Comparison of ENCODE assay signal across 21 cellular contexts in the genomic region with DNA sequence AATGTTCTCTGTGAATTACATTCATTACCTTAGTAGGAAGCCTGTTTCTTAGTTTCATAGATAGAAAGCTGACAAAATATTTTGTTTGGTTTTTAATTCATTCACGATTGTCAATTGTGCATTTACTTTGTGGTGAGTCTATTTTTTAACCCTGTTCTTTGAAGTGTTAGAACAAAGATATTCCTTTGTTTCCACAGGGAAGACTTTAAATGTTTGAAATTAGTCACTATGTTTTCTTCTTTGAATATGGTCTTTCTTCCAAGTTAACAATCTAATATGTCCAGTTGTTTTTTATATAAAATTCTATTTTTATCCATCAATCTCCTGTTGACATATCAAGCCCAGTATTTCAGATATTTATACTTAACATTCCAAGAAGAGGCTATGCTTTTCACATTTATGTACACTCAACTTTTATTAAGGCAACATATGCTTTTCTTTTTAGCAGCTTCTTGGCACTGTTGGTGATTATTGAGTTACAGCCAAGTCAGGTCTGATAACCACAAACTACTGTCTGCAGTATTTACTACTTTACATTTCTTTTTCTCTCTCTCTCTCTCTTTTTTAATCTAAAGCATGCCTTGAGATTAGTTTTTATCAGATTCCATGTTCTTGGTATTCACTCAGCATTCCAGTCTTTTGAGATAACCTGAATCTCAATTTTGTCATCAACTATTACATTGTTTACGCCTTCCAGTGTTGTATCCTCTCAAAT.
DNase-seq lines count a peak whose midpoint lies in the region; TF ChIP-seq lines count a peak whose summit lies in the region.
"Had no signal": no experiment of that assay in that cellular context is flagged by ENCODE, and none has a peak within 500 bp of the region (broad histone marks: within the 10 kb centered on the region; RNA-seq: fewer than 3 reads in every experiment).

No MANE protein-coding gene starts in this region.

- TF ChIP-seq EP300 in sigmoid colon (IDR thresholded peaks at IDR 0.05), result no peak

- WGBS in sigmoid colon, 2 donors, result 62 to 84% methylated on average over 2 of the region's 2 CpGs

- H3K9me3 ChIP-seq in SJSA1 (replicated peaks) (no peaks in the 10 kb centered on the region), MG63 (no peaks in the 10 kb centered on the region), sigmoid colon (no peaks in the 10 kb centered on the region)
- H3K9me3 ChIP-seq: BLaER1, SJCRH30 had no signal

- no peak for TF ChIP-seq POLR2A in sigmoid colon (IDR thresholded peaks at IDR 0.05)

- H3K36me3 ChIP-seq in SJSA1 (no peaks in the 10 kb centered on the region), MG63 (no peaks in the 10 kb centered on the region), sigmoid colon (no peaks in the 10 kb centered on the region)
- H3K36me3 ChIP-seq: BLaER1, SJCRH30 had no signal

- TF ChIP-seq CTCF in fibroblast of pulmonary artery (IDR thresholded peaks at IDR 0.05; ENCODE audit: low read length, missing control alignments) (no peak), retinal pigment epithelial cell (conservative IDR thresholded peaks at IDR 0.05; ENCODE audit: low read depth, low read length) (no peak), sigmoid colon (IDR thresholded peaks at IDR 0.05) (no peak)

- intact Hi-C loops in sigmoid colon (cut with DNase I), result no loop called here

- H3K27me3 ChIP-seq in SJSA1 (replicated peaks) (no peaks in the 10 kb centered on the region), MG63 (no peaks in the 10 kb centered on the region), sigmoid colon (no peaks in the 10 kb centered on the region)
- H3K27me3 ChIP-seq: BLaER1, SJCRH30 had no signal

- no peak overlapping the region for H3K4me3 ChIP-seq in SJSA1
- H3K4me3 ChIP-seq in fibroblast of pulmonary artery (replicated peaks; ENCODE audit: low read depth, low read length), result no peak overlapping the region
- no peak overlapping the region for H3K4me3 ChIP-seq in retinal pigment epithelial cell (ENCODE audit: low read length)
- no peak overlapping the region for H3K4me3 ChIP-seq in MG63
- H3K4me3 ChIP-seq in sigmoid colon, result no peak overlapping the region
- H3K4me3 ChIP-seq: BLaER1, SJCRH30 had no signal

- H3K27ac ChIP-seq in SJSA1, result peak overlapping the region; percentile 14; the same call in 1 of the 2 replicates
- no peak overlapping the region for H3K27ac ChIP-seq in sigmoid colon
- H3K27ac ChIP-seq: BLaER1, SJCRH30 had no signal

- DNase-seq in HS-27A (ENCODE audit: low read depth) (peak; percentile 15), SJSA1 (ENCODE audit: low read depth in 1 of 2, low spot score in 2 of 2) (peak in 1 of 2 experiments; percentile 75), fibroblast of pulmonary artery (ENCODE audit: low read depth) (peak; percentile 4), retinal pigment epithelial cell (ENCODE audit: low read depth) (peak; percentile 52), NCI-H187 (lab: John Stamatoyannopoulos, UW) (no peak), MG63 (no peak), sigmoid colon (no peak), cerebellar nuclear complex (lab: John Stamatoyannopoulos, UW) (no peak)
- DNase-seq: ACHN; CD4-positive, alpha-beta T cell; DMS53; GF-D8; GOT3; Karpas-422; NCI-H1694 treated with DMSO at 0.1 percent for 48 hours; NCI-H2107; NCI-H345; NCI-H524; NCI-H82 had no signal

- H3K4me1 ChIP-seq in SJSA1 (replicated peaks) (peaks cover 17% of the 10 kb centered on the region), sigmoid colon (peaks cover 0 to 13% (median 8%) of the 10 kb centered on the region in 4 donors)
- H3K4me1 ChIP-seq: BLaER1 had no signal

Comparison
In these comparisons a context has a peak if more than half of its experiments do, and no peak if none do; other contexts are left out.
1. DNase-seq: peak in HS-27A (single experiment), fibroblast of pulmonary artery (single experiment) and retinal pigment epithelial cell (single experiment); none in NCI-H187 (0 of 2), MG63 (single experiment), sigmoid colon (single experiment) and cerebellar nuclear complex (0 of 2).